Comparison of ENCODE assay signal across 1 cellular context in genomic region chr2:204109681-204110080, GRCh38.
TF ChIP-seq lines count a peak whose summit lies in the region.

No MANE protein-coding gene starts in this region.

TF ChIP-seq in HepG2, 621 proteins besides CTCF, POLR2A, EP300 and RAD21 (continued from another document):
- TF ChIP-seq ZNF414 (CRISPR knock-in tag; IDR thresholded peaks at IDR 0.05) = no peak
TF ChIP-seq in HepG2: peak in this region for 0.
